ENCODE assay signal across 8 cellular contexts in genomic region chr11:61967177-61967923, GRCh38. TPM values are rescaled to one million over a fixed set of nuclear protein-coding genes. Genes with fewer than 3 reads are reported as not detected.
DNase-seq lines count a peak whose midpoint lies in the region; ATAC-seq and TF ChIP-seq lines count a peak whose summit lies in the region.

FTH1 (minus strand) TSS chr11:61967634; CDS start chr11:61967425, 209 bp downstream.

- no peaks in the 10 kb centered on the region for H3K27me3 Mint-ChIP-seq in activated naive CD8-positive, alpha-beta T cell treated with anti-CD3 and anti-CD28 coated beads, Interleukin-2, amount 10 ng/mL, durations not matched to agents 7 days and 5 days

- H3K27ac Mint-ChIP-seq in activated naive CD8-positive, alpha-beta T cell treated with anti-CD3 and anti-CD28 coated beads, Interleukin-2, amount 10 ng/mL, durations not matched to agents 7 days and 5 days: peak within 1 kb of the TSS; percentile 94

- H3K36me3 ChIP-seq in parathyroid adenoma (ENCODE audit: control insufficient read depth, insufficient read depth, low read length): no peaks in the 10 kb centered on the region
- H3K36me3 ChIP-seq in tibial artery: peaks cover 32 to 43% (median 38%) of the 10 kb centered on the region in 3 donors

- POLR2A ChIA-PET in activated naive CD8-positive, alpha-beta T cell treated with anti-CD3 and anti-CD28 coated beads, Interleukin-2, amount 10 ng/mL, durations not matched to agents 7 days and 5 days (lab: Charles Lee): interaction anchor here (0.5 to 3.3 kb wide), 17 partner anchors 10 to 783 kb away, joined by 3 to 28 read pairs (median 6); partner anchors contain the start of genes FADS2 and INCENP

- intact Hi-C loops in Right ventricle myocardium inferior (cut with DNase I): loop anchor here (1.0 to 5.0 kb wide), 2 partner anchors 58 to 150 kb away; partner anchors contain the start of gene FADS1
- intact Hi-C loops in tibial artery (cut with DNase I; ENCODE audit: low total_unique reads): loop anchor here (5.0 kb wide), 1 partner anchor 75 kb away; the partner anchor contains the start of gene FADS3

- H3K27me3 ChIP-seq in parathyroid adenoma (ENCODE audit: control insufficient read depth, insufficient read depth, low read length) (no peaks in the 10 kb centered on the region), tibial artery (no peaks in the 10 kb centered on the region)

- H3K4me2 ChIP-seq in parathyroid adenoma (ENCODE audit: low read length): peak within 1 kb of the TSS; percentile 84

- peak within 1 kb of the TSS; percentile 97 for H3K4me3 ChIP-seq in parathyroid adenoma (ENCODE audit: low read depth, low read length)
- peak within 1 kb of the TSS; percentile 68 to 95 for H3K4me3 ChIP-seq in tibial artery

- peaks cover 34% of the 10 kb centered on the region for H3K36me3 Mint-ChIP-seq in activated naive CD8-positive, alpha-beta T cell treated with anti-CD3 and anti-CD28 coated beads, Interleukin-2, amount 10 ng/mL, durations not matched to agents 7 days and 5 days

- peak within 1 kb of the TSS; percentile 94 for H3K9ac ChIP-seq in parathyroid adenoma

- H3K4me3 Mint-ChIP-seq in activated naive CD8-positive, alpha-beta T cell treated with anti-CD3 and anti-CD28 coated beads, Interleukin-2, amount 10 ng/mL, durations not matched to agents 7 days and 5 days: peak within 1 kb of the TSS; percentile 93

- H3K9me3 ChIP-seq in parathyroid adenoma (ENCODE audit: control insufficient read depth, low read length): no peaks in the 10 kb centered on the region
- no peaks in the 10 kb centered on the region for H3K9me3 ChIP-seq in tibial artery

- no peaks in the 10 kb centered on the region for H3K9me3 Mint-ChIP-seq in activated naive CD8-positive, alpha-beta T cell treated with anti-CD3 and anti-CD28 coated beads, Interleukin-2, amount 10 ng/mL, durations not matched to agents 7 days and 5 days

- H2AFZ ChIP-seq in parathyroid adenoma: peak within 1 kb of the TSS; percentile 82

- H3K27ac ChIP-seq in parathyroid adenoma (peak within 1 kb of the TSS; percentile 99), tibial artery (peak within 1 kb of the TSS; percentile 98 to 100)

- H3K4me1 Mint-ChIP-seq in activated naive CD8-positive, alpha-beta T cell treated with anti-CD3 and anti-CD28 coated beads, Interleukin-2, amount 10 ng/mL, durations not matched to agents 7 days and 5 days: peaks cover 47% of the 10 kb centered on the region

- ATAC-seq in HG02571 (IDR thresholded peaks at IDR 0.05; ENCODE audit: unreplicated experiment): peak; percentile 55
- peak; percentile 71 for ATAC-seq in activated naive CD8-positive, alpha-beta T cell treated with anti-CD3 and anti-CD28 coated beads, Interleukin-2, amount 10 ng/mL, durations not matched to agents 7 days and 5 days (ENCODE audit: low read depth)
- peak; percentile 85 for ATAC-seq in Right ventricle myocardium inferior

- peaks cover 9% of the 10 kb centered on the region for H3K79me2 ChIP-seq in parathyroid adenoma

- peaks cover 17% of the 10 kb centered on the region for H3K4me1 ChIP-seq in parathyroid adenoma
- H3K4me1 ChIP-seq in tibial artery: peaks cover 6 to 79% (median 63%) of the 10 kb centered on the region in 4 donors

- no peak for TF ChIP-seq CTCF in parathyroid adenoma (IDR thresholded peaks at IDR 0.05)
- TF ChIP-seq CTCF in tibial artery (IDR thresholded peaks at IDR 0.05): peak in 1 of 2 experiments; percentile 5

- DNase-seq in GM04504 (ENCODE audit: low read depth): peak; percentile 87
- DNase-seq in NCI-H1092 treated with DMSO at 0.1 percent for 48 hours (lab: John Stamatoyannopoulos, UW): peak; percentile 93
- peak; percentile 58 to 82 for DNase-seq in SW 1271 (lab: John Stamatoyannopoulos, UW)
- peak; percentile 96 for DNase-seq in activated naive CD8-positive, alpha-beta T cell treated with anti-CD3 and anti-CD28 coated beads, Interleukin-2, amount 10 ng/mL, durations not matched to agents 7 days and 5 days
- peak; percentile 96 for DNase-seq in Right ventricle myocardium inferior (ENCODE audit: missing footprints)
- DNase-seq in tibial artery: peak; percentile 87 to 96

RNA-seq across cellular contexts. Expression of gene FTH1, which starts in this region (rescaled TPM):
- total RNA-seq in activated naive CD8-positive, alpha-beta T cell treated with anti-CD3 and anti-CD28 coated beads, Interleukin-2, amount 10 ng/mL, durations not matched to agents 7 days and 5 days: 100 to 1,000 TPM; 793 to 808 TPM
- total RNA-seq in Right ventricle myocardium inferior: 2,493 TPM

Comparison
In these comparisons a context has a peak if more than half of its experiments do, and no peak if none do; other contexts are left out.
1. Peak in every context shown above with its lines: DNase-seq, ATAC-seq, H3K4me3 ChIP-seq and H3K27ac ChIP-seq.